Comparison of ENCODE assay signal across 1 cellular context in the genomic region with DNA sequence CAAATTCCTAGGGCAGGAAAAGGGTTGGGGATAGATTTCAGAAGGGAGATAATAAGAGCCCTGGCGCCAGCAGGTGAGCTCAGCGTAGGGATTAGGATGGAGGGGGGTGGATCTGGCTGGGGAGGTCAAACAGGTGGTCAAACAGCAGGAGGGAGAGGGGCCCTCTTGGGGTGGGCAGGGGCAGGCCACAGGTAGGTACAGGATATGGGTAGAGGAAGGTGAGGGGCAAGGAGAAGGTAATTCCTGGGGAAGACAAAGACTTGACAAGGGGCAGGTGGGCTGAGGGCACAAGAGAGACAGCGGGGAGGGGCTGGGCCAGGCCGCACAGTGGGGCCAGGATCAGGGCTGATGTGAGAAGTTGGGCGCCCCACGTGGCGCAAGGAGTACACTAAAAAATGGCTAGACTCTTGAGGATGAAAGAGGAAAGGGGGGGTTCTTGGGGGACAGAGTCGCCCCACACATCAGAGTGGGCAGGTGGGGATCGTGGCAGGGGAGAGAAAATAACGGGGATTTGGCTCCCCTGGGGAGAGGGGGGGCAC.
TF ChIP-seq lines count a peak whose summit lies in the region.

No MANE protein-coding gene starts in this region.

TF ChIP-seq in K562, 482 proteins besides CTCF, POLR2A, EP300 and RAD21 (continued from another document and continues in another):
- no peak for TF ChIP-seq GTF3C2 (IDR thresholded peaks at IDR 0.05; ENCODE audit: borderline replicate concordance, extremely low read depth, insufficient read length)
- TF ChIP-seq ZNF561 (CRISPR knock-in tag; conservative IDR thresholded peaks at IDR 0.05), result no peak
- peak; percentile 60; the same call in 1 of the 2 replicates for TF ChIP-seq ZZZ3 (IDR thresholded peaks at IDR 0.05)
- TF ChIP-seq ZNF830 (CRISPR knock-in tag; IDR thresholded peaks at IDR 0.05), result no peak
- TF ChIP-seq ZNF778 (CRISPR knock-in tag; IDR thresholded peaks at IDR 0.05), result no peak
- no peak for TF ChIP-seq CC2D1A (IDR thresholded peaks at IDR 0.05)
- peak; percentile 3 for TF ChIP-seq CHD1 (IDR thresholded peaks at IDR 0.05; ENCODE audit: low read length)
- no peak for TF ChIP-seq HMGXB4 (CRISPR knock-in tag; IDR thresholded peaks at IDR 0.05)
- TF ChIP-seq ATF6 (CRISPR knock-in tag; IDR thresholded peaks at IDR 0.05), result 0 out of 2 replicates have a peak, but pooled peaks have one; percentile 5
- no peak for TF ChIP-seq NR2F6 (CRISPR knock-in tag; IDR thresholded peaks at IDR 0.05)
- TF ChIP-seq HOXB6 (CRISPR knock-in tag; IDR thresholded peaks at IDR 0.05; ENCODE audit: borderline replicate concordance), result no peak
- TF ChIP-seq TRIM24 (IDR thresholded peaks at IDR 0.05), result no peak
- TF ChIP-seq ZFP1 (CRISPR knock-in tag; IDR thresholded peaks at IDR 0.05), result no peak
- no peak for TF ChIP-seq ZNF277 (CRISPR knock-in tag; IDR thresholded peaks at IDR 0.05; ENCODE audit: borderline replicate concordance)
- no peak for TF ChIP-seq STAT5B (CRISPR knock-in tag; IDR thresholded peaks at IDR 0.05)
- no peak for TF ChIP-seq ZNF232 (CRISPR knock-in tag; IDR thresholded peaks at IDR 0.05)
- no peak for TF ChIP-seq ZHX1 (conservative IDR thresholded peaks at IDR 0.05; ENCODE audit: low read length)
- no peak for TF ChIP-seq TGIF2 (CRISPR knock-in tag; IDR thresholded peaks at IDR 0.05)
- TF ChIP-seq, protein P1, sequence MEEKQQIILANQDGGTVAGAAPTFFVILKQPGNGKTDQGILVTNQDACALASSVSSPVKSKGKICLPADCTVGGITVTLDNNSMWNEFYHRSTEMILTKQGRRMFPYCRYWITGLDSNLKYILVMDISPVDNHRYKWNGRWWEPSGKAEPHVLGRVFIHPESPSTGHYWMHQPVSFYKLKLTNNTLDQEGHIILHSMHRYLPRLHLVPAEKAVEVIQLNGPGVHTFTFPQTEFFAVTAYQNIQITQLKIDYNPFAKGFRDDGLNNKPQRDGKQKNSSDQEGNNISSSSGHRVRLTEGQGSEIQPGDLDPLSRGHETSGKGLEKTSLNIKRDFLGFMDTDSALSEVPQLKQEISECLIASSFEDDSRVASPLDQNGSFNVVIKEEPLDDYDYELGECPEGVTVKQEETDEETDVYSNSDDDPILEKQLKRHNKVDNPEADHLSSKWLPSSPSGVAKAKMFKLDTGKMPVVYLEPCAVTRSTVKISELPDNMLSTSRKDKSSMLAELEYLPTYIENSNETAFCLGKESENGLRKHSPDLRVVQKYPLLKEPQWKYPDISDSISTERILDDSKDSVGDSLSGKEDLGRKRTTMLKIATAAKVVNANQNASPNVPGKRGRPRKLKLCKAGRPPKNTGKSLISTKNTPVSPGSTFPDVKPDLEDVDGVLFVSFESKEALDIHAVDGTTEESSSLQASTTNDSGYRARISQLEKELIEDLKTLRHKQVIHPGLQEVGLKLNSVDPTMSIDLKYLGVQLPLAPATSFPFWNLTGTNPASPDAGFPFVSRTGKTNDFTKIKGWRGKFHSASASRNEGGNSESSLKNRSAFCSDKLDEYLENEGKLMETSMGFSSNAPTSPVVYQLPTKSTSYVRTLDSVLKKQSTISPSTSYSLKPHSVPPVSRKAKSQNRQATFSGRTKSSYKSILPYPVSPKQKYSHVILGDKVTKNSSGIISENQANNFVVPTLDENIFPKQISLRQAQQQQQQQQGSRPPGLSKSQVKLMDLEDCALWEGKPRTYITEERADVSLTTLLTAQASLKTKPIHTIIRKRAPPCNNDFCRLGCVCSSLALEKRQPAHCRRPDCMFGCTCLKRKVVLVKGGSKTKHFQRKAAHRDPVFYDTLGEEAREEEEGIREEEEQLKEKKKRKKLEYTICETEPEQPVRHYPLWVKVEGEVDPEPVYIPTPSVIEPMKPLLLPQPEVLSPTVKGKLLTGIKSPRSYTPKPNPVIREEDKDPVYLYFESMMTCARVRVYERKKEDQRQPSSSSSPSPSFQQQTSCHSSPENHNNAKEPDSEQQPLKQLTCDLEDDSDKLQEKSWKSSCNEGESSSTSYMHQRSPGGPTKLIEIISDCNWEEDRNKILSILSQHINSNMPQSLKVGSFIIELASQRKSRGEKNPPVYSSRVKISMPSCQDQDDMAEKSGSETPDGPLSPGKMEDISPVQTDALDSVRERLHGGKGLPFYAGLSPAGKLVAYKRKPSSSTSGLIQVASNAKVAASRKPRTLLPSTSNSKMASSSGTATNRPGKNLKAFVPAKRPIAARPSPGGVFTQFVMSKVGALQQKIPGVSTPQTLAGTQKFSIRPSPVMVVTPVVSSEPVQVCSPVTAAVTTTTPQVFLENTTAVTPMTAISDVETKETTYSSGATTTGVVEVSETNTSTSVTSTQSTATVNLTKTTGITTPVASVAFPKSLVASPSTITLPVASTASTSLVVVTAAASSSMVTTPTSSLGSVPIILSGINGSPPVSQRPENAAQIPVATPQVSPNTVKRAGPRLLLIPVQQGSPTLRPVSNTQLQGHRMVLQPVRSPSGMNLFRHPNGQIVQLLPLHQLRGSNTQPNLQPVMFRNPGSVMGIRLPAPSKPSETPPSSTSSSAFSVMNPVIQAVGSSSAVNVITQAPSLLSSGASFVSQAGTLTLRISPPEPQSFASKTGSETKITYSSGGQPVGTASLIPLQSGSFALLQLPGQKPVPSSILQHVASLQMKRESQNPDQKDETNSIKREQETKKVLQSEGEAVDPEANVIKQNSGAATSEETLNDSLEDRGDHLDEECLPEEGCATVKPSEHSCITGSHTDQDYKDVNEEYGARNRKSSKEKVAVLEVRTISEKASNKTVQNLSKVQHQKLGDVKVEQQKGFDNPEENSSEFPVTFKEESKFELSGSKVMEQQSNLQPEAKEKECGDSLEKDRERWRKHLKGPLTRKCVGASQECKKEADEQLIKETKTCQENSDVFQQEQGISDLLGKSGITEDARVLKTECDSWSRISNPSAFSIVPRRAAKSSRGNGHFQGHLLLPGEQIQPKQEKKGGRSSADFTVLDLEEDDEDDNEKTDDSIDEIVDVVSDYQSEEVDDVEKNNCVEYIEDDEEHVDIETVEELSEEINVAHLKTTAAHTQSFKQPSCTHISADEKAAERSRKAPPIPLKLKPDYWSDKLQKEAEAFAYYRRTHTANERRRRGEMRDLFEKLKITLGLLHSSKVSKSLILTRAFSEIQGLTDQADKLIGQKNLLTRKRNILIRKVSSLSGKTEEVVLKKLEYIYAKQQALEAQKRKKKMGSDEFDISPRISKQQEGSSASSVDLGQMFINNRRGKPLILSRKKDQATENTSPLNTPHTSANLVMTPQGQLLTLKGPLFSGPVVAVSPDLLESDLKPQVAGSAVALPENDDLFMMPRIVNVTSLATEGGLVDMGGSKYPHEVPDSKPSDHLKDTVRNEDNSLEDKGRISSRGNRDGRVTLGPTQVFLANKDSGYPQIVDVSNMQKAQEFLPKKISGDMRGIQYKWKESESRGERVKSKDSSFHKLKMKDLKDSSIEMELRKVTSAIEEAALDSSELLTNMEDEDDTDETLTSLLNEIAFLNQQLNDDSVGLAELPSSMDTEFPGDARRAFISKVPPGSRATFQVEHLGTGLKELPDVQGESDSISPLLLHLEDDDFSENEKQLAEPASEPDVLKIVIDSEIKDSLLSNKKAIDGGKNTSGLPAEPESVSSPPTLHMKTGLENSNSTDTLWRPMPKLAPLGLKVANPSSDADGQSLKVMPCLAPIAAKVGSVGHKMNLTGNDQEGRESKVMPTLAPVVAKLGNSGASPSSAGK (IDR thresholded peaks at IDR 0.05), result no peak; the same call in 1 of the 2 replicates
- peak; percentile 34; the same call in 1 of the 2 replicates for TF ChIP-seq ZFX (CRISPR knock-in tag; IDR thresholded peaks at IDR 0.05)
- TF ChIP-seq SMARCA4 (IDR thresholded peaks at IDR 0.05), result peak; percentile 31; the same call in 1 of the 2 replicates
- no peak for TF ChIP-seq STAT5A (IDR thresholded peaks at IDR 0.05; ENCODE audit: borderline replicate concordance, low read length)
- no peak for TF ChIP-seq EHMT2 (IDR thresholded peaks at IDR 0.05)
- TF ChIP-seq, protein P2, sequence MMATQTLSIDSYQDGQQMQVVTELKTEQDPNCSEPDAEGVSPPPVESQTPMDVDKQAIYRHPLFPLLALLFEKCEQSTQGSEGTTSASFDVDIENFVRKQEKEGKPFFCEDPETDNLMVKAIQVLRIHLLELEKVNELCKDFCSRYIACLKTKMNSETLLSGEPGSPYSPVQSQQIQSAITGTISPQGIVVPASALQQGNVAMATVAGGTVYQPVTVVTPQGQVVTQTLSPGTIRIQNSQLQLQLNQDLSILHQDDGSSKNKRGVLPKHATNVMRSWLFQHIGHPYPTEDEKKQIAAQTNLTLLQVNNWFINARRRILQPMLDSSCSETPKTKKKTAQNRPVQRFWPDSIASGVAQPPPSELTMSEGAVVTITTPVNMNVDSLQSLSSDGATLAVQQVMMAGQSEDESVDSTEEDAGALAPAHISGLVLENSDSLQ (IDR thresholded peaks at IDR 0.05), result peak; percentile 14; the same call in 1 of the 2 replicates
- no peak for TF ChIP-seq TFAM (CRISPR knock-in tag; conservative IDR thresholded peaks at IDR 0.05)
- TF ChIP-seq SETDB1 (IDR thresholded peaks at IDR 0.05; ENCODE audit: low read length), result no peak
